In the genomic region with DNA sequence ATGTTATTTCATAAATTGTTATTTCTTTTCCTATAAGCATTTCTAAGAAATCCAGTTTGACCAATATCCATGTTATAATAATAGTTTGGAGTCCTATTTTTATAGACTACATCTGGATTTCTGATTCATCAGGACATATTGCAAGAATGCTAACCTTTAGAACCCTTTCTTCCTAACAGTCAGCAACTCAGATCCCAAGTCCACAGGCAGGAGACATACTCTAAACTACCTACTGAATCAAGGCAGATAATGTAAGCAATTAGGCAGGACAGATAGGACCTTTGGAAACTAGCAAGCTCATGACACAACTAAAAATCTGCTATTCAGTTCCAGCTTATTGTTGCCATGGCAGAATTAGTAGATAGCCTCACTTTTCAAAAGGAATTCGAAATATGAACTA, we compare ENCODE assay signal across 21 cellular contexts.
DNase-seq lines count a peak whose midpoint lies in the region; ATAC-seq, FAIRE-seq and TF ChIP-seq lines count a peak whose summit lies in the region.
"Had no signal": no experiment of that assay in that cellular context is flagged by ENCODE, and none has a peak within 500 bp of the region (broad histone marks: within the 10 kb centered on the region; RNA-seq: fewer than 3 reads in every experiment).

No MANE protein-coding gene starts in this region.

- no peaks in the 10 kb centered on the region for H3K36me3 ChIP-seq in fibroblast of lung (ENCODE audit: control insufficient read depth, insufficient read depth, low read length)

- FAIRE-seq in HTR-8/SVneo (lab: Jason Lieb, UNC) = no peak
- FAIRE-seq: GM12892 had no signal

- no peaks in the 10 kb centered on the region for H3K79me2 ChIP-seq in fibroblast of lung (ENCODE audit: control insufficient read depth, insufficient read depth, low read length)

- peaks cover 22% of the 10 kb centered on the region for H3K4me1 Mint-ChIP-seq in osteocyte (ENCODE audit: unreplicated experiment)

- DNase-seq in GM03348 (ENCODE audit: low spot score) (peak; percentile 9), OCI-M1 (lab: John Stamatoyannopoulos, UW) (peak; percentile 60), fibroblast of lung (ENCODE audit: low read depth in 2 of 2) (peak; percentile 15 to 33), skeletal muscle cell (ENCODE audit: low read depth) (peak; percentile 31), osteocyte (ENCODE audit: extremely low spot score, unreplicated experiment) (no peak), HTR-8/SVneo (ENCODE audit: insufficient read length, low spot score) (no peak)
- DNase-seq: Calu3; CD4-positive, alpha-beta memory T cell; DND-41; GF-D8; H7; KG1; NCI-H1436; NCI-H2029; NCI-H2171 treated with DMSO at 0.1 percent for 48 hours; NCI-H446 treated with DMSO at 0.1 percent for 48 hours; NCI-H774 had no signal

- no peak overlapping the region for H3K4me3 Mint-ChIP-seq in osteocyte (ENCODE audit: unreplicated experiment)
- H3K4me3 Mint-ChIP-seq: CD4-positive, alpha-beta memory T cell had no signal

- ATAC-seq in HG03097 (IDR thresholded peaks at IDR 0.05; ENCODE audit: low FRiP score, unreplicated experiment) = no peak
- ATAC-seq in GM21447 (IDR thresholded peaks at IDR 0.05; ENCODE audit: unreplicated experiment) = no peak

- no peaks in the 10 kb centered on the region for H4K20me1 ChIP-seq in fibroblast of lung (ENCODE audit: control insufficient read depth, extremely low read depth, insufficient read depth, low read length)

- H3K9me3 Mint-ChIP-seq in osteocyte (ENCODE audit: unreplicated experiment) = no peaks in the 10 kb centered on the region
- H3K9me3 Mint-ChIP-seq: CD4-positive, alpha-beta memory T cell had no signal

- H2AFZ ChIP-seq in fibroblast of lung (ENCODE audit: low read length) = no peak overlapping the region

- H3K27ac Mint-ChIP-seq in osteocyte (ENCODE audit: unreplicated experiment) = no peak overlapping the region
- H3K27ac Mint-ChIP-seq: CD4-positive, alpha-beta memory T cell had no signal

- H3K36me3 Mint-ChIP-seq in osteocyte (ENCODE audit: unreplicated experiment) = no peaks in the 10 kb centered on the region

- no peak overlapping the region for H3K27ac ChIP-seq in fibroblast of lung (ENCODE audit: insufficient read depth, low read length)
- H3K27ac ChIP-seq: HL-60 had no signal

- H3K4me1 ChIP-seq in fibroblast of lung (ENCODE audit: control insufficient read depth, extremely low read depth, insufficient read depth, low read length) = no peaks in the 10 kb centered on the region

- TF ChIP-seq CTCF in fibroblast of lung (conservative IDR thresholded peaks at IDR 0.05 in 1 of 2, IDR thresholded peaks at IDR 0.05 in 1 of 2; ENCODE audit: low read depth in 1 of 2, low read length in 2 of 2) (no peak), osteocyte (IDR thresholded peaks at IDR 0.05) (no peak)

- H3K27me3 Mint-ChIP-seq in osteocyte (ENCODE audit: unreplicated experiment) = no peaks in the 10 kb centered on the region
- H3K27me3 Mint-ChIP-seq: CD4-positive, alpha-beta memory T cell had no signal

- H3K4me2 ChIP-seq in fibroblast of lung (ENCODE audit: extremely low read depth, insufficient read depth, low read length) = no peak overlapping the region

- H3K4me3 ChIP-seq in fibroblast of lung (replicated peaks in 1 of 4; ENCODE audit: control extremely low read depth in 1 of 4, insufficient read depth in 1 of 4, low read depth in 3 of 4, low read length in 4 of 4) (no peak overlapping the region), skeletal muscle cell (ENCODE audit: low read depth, low read length) (no peak overlapping the region)

- no peaks in the 10 kb centered on the region for H3K9me3 ChIP-seq in fibroblast of lung (ENCODE audit: control insufficient read depth, insufficient read depth, low read depth, low read length)

- H3K27me3 ChIP-seq in fibroblast of lung (ENCODE audit: control insufficient read depth, insufficient read depth, low read length) = no peaks in the 10 kb centered on the region

- H3K9ac ChIP-seq in fibroblast of lung (ENCODE audit: insufficient read depth, low read length) = no peak overlapping the region

Comparison
In these comparisons a context has a peak if more than half of its experiments do, and no peak if none do; other contexts are left out.
1. DNase-seq: peak in GM03348 (single experiment), OCI-M1 (single experiment), fibroblast of lung (2 of 2) and skeletal muscle cell (single experiment); none in osteocyte (single experiment) and HTR-8/SVneo (single experiment).